1 cellular context compared by ENCODE assay signal in the genomic region with DNA sequence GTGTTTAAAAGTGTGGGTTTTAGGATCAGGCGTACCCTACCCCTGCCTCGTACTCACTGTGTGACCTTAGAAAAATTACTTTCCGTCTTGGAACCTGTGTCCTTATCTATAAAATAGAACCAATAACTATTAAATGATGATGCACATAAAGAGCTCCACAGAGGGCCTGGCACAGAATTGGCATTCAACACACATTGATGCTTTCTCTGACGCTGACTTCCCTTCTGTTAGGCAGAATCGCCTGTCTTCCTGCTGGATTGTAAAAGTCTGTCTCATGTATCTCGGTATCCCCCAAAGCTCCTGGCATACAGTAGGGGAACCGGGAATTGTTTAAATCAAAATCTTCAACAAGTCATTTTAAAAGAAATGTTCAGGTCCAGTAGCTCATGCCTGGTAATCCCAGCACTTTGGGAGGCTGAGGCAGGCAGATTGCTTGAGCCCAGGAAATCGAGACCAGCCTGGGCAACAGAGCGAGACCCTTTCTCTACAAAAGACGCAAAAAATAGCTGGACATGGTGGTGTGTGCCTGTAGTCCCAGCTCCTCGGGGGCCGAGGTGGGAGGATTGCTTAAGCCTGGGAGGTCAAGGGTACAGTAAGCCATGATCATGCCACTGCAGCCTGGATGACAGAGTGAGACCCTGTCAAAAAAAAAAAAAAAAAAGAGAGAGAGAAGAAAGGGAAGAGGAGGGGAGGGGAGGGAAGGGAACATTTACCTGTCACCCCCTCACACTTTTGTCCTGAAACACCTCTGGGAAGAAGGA.
TF ChIP-seq lines count a peak whose summit lies in the region.

No MANE protein-coding gene starts in this region.

TF ChIP-seq in HepG2, 621 proteins besides CTCF, POLR2A, EP300 and RAD21:
- TF ChIP-seq CBX2 (IDR thresholded peaks at IDR 0.05; ENCODE audit: low read depth, low read length) (no peak), CBX2 (CRISPR knock-in tag; IDR thresholded peaks at IDR 0.05; ENCODE audit: low read depth) (no peak), NCOA1 (CRISPR knock-in tag; IDR thresholded peaks at IDR 0.05) (no peak), MXD4 (CRISPR knock-in tag; IDR thresholded peaks at IDR 0.05) (0 out of 2 replicates have a peak, but pooled peaks have one; percentile 3), NR1H2 (CRISPR knock-in tag; IDR thresholded peaks at IDR 0.05; ENCODE audit: borderline replicate concordance, low read depth) (no peak), ZNF121 (CRISPR knock-in tag; IDR thresholded peaks at IDR 0.05) (peak; percentile 81), KMT2A (CRISPR knock-in tag; IDR thresholded peaks at IDR 0.05) (0 out of 2 replicates have a peak, but pooled peaks have one; percentile 7), NR2F6 (IDR thresholded peaks at IDR 0.05) (peak; percentile 50; the same call in 1 of the 2 replicates), NR2F6 (CRISPR knock-in tag; IDR thresholded peaks at IDR 0.05) (peak; percentile 39; the same call in 1 of the 2 replicates), HOXA3 (CRISPR knock-in tag; IDR thresholded peaks at IDR 0.05) (peak; percentile 13; the same call in 1 of the 2 replicates), CEBPG (CRISPR knock-in tag; IDR thresholded peaks at IDR 0.05) (peak; percentile 75), ZSCAN30 (CRISPR knock-in tag; IDR thresholded peaks at IDR 0.05) (no peak), NR2C2 (CRISPR knock-in tag; IDR thresholded peaks at IDR 0.05; ENCODE audit: borderline replicate concordance) (peak; percentile 40; the same call in 1 of the 2 replicates), ZNF350 (CRISPR knock-in tag; IDR thresholded peaks at IDR 0.05; ENCODE audit: borderline replicate concordance, low read depth) (no peak), KDM2A (CRISPR knock-in tag; IDR thresholded peaks at IDR 0.05; ENCODE audit: borderline replicate concordance, low read depth) (no peak), ATF7 (IDR thresholded peaks at IDR 0.05) (no peak), ATF7 (CRISPR knock-in tag; IDR thresholded peaks at IDR 0.05) (0 out of 2 replicates have a peak, but pooled peaks have one; percentile 35), TARDBP (CRISPR knock-in tag; IDR thresholded peaks at IDR 0.05) (no peak), ZBTB7A (CRISPR knock-in tag; IDR thresholded peaks at IDR 0.05) (0 out of 2 replicates have a peak, but pooled peaks have one; percentile 20), ZNF180 (CRISPR knock-in tag; IDR thresholded peaks at IDR 0.05; ENCODE audit: borderline replicate concordance, low read depth) (no peak), PAF1 (CRISPR knock-in tag; IDR thresholded peaks at IDR 0.05) (no peak), RARA (CRISPR knock-in tag; IDR thresholded peaks at IDR 0.05) (0 out of 2 replicates have a peak, but pooled peaks have one; percentile 26), KLF9 (CRISPR knock-in tag; IDR thresholded peaks at IDR 0.05; ENCODE audit: low read depth) (no peak), ZFYVE20 (CRISPR knock-in tag; IDR thresholded peaks at IDR 0.05; ENCODE audit: borderline replicate concordance, low read depth) (no peak), PHB2 (IDR thresholded peaks at IDR 0.05; ENCODE audit: partially characterized antibody) (no peak), SIN3A (IDR thresholded peaks at IDR 0.05; ENCODE audit: borderline replicate concordance, low read depth, low read length) (no peak), HNF4A (CRISPR knock-in tag; IDR thresholded peaks at IDR 0.05) (peak; percentile 59), CEBPB (IDR thresholded peaks at IDR 0.05; ENCODE audit: borderline replicate concordance, low read depth, low read length) (peak; percentile 69; the same call in 1 of the 2 replicates), JDP2 (CRISPR knock-in tag; IDR thresholded peaks at IDR 0.05; ENCODE audit: borderline replicate concordance) (no peak), MED1 (CRISPR knock-in tag; IDR thresholded peaks at IDR 0.05) (no peak), HDAC6 (IDR thresholded peaks at IDR 0.05; ENCODE audit: low read depth, low read length) (no peak), GATAD1 (CRISPR knock-in tag; IDR thresholded peaks at IDR 0.05) (no peak)
- TF ChIP-seq, protein P1, sequence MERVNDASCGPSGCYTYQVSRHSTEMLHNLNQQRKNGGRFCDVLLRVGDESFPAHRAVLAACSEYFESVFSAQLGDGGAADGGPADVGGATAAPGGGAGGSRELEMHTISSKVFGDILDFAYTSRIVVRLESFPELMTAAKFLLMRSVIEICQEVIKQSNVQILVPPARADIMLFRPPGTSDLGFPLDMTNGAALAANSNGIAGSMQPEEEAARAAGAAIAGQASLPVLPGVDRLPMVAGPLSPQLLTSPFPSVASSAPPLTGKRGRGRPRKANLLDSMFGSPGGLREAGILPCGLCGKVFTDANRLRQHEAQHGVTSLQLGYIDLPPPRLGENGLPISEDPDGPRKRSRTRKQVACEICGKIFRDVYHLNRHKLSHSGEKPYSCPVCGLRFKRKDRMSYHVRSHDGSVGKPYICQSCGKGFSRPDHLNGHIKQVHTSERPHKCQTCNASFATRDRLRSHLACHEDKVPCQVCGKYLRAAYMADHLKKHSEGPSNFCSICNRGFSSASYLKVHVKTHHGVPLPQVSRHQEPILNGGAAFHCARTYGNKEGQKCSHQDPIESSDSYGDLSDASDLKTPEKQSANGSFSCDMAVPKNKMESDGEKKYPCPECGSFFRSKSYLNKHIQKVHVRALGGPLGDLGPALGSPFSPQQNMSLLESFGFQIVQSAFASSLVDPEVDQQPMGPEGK (CRISPR knock-in tag; IDR thresholded peaks at IDR 0.05): peak; percentile 12; the same call in 1 of the 2 replicates
- TF ChIP-seq, protein P2, sequence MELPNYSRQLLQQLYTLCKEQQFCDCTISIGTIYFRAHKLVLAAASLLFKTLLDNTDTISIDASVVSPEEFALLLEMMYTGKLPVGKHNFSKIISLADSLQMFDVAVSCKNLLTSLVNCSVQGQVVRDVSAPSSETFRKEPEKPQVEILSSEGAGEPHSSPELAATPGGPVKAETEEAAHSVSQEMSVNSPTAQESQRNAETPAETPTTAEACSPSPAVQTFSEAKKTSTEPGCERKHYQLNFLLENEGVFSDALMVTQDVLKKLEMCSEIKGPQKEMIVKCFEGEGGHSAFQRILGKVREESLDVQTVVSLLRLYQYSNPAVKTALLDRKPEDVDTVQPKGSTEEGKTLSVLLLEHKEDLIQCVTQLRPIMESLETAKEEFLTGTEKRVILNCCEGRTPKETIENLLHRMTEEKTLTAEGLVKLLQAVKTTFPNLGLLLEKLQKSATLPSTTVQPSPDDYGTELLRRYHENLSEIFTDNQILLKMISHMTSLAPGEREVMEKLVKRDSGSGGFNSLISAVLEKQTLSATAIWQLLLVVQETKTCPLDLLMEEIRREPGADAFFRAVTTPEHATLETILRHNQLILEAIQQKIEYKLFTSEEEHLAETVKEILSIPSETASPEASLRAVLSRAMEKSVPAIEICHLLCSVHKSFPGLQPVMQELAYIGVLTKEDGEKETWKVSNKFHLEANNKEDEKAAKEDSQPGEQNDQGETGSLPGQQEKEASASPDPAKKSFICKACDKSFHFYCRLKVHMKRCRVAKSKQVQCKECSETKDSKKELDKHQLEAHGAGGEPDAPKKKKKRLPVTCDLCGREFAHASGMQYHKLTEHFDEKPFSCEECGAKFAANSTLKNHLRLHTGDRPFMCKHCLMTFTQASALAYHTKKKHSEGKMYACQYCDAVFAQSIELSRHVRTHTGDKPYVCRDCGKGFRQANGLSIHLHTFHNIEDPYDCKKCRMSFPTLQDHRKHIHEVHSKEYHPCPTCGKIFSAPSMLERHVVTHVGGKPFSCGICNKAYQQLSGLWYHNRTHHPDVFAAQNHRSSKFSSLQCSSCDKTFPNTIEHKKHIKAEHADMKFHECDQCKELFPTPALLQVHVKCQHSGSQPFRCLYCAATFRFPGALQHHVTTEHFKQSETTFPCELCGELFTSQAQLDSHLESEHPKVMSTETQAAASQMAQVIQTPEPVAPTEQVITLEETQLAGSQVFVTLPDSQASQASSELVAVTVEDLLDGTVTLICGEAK (IDR thresholded peaks at IDR 0.05): no peak
- TF ChIP-seq, protein P2 (CRISPR knock-in tag; IDR thresholded peaks at IDR 0.05): no peak
- TF ChIP-seq, protein P3, sequence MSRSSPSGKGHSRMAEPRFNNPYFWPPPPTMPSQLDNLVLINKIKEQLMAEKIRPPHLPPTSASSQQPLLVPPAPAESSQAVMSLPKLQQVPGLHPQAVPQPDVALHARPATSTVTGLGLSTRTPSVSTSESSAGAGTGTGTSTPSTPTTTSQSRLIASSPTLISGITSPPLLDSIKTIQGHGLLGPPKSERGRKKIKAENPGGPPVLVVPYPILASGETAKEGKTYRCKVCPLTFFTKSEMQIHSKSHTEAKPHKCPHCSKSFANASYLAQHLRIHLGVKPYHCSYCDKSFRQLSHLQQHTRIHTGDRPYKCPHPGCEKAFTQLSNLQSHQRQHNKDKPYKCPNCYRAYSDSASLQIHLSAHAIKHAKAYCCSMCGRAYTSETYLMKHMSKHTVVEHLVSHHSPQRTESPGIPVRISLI (CRISPR knock-in tag; IDR thresholded peaks at IDR 0.05; ENCODE audit: borderline replicate concordance): peak; percentile 69
- TF ChIP-seq, protein P4, sequence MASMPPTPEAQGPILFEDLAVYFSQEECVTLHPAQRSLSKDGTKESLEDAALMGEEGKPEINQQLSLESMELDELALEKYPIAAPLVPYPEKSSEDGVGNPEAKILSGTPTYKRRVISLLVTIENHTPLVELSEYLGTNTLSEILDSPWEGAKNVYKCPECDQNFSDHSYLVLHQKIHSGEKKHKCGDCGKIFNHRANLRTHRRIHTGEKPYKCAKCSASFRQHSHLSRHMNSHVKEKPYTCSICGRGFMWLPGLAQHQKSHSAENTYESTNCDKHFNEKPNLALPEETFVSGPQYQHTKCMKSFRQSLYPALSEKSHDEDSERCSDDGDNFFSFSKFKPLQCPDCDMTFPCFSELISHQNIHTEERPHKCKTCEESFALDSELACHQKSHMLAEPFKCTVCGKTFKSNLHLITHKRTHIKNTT (CRISPR knock-in tag; IDR thresholded peaks at IDR 0.05): no peak
- TF ChIP-seq, protein P5, sequence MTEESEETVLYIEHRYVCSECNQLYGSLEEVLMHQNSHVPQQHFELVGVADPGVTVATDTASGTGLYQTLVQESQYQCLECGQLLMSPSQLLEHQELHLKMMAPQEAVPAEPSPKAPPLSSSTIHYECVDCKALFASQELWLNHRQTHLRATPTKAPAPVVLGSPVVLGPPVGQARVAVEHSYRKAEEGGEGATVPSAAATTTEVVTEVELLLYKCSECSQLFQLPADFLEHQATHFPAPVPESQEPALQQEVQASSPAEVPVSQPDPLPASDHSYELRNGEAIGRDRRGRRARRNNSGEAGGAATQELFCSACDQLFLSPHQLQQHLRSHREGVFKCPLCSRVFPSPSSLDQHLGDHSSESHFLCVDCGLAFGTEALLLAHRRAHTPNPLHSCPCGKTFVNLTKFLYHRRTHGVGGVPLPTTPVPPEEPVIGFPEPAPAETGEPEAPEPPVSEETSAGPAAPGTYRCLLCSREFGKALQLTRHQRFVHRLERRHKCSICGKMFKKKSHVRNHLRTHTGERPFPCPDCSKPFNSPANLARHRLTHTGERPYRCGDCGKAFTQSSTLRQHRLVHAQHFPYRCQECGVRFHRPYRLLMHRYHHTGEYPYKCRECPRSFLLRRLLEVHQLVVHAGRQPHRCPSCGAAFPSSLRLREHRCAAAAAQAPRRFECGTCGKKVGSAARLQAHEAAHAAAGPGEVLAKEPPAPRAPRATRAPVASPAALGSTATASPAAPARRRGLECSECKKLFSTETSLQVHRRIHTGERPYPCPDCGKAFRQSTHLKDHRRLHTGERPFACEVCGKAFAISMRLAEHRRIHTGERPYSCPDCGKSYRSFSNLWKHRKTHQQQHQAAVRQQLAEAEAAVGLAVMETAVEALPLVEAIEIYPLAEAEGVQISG (CRISPR knock-in tag; IDR thresholded peaks at IDR 0.05): no peak
